Comparison of ENCODE assay signal across 16 cellular contexts in the genomic region with DNA sequence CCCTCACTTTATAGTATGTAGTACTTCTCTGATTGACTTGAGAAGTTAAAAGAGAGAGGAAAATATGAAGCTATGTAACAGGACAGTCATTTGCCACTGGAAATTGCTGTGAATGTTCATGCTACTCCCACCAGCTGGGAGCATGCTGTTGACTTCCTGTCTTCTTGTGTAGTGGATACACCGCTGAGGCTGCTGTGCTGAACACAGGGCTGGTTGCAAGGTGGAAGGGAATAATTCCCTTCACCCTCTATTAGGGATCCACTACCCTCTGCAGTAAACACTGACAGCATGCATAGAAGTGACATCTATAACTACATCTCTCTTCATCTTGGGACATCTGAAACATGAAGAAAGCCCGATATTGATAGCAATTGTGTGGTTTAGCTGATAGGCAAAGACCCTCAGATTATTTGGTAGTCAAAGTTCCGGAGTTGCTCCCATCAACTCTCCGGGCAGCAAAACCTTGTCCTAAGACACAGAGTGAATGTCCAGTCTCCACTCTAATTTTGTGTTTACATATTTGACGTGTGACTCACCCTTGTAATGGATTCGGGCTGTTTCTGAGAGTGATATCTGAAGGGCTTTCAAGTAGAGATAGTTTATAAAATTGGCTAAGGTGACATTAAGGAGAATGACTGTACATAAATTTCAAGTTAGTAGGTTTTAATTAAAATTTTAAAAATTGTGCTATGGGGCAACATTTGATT.
DNase-seq lines count a peak whose midpoint lies in the region; ATAC-seq and TF ChIP-seq lines count a peak whose summit lies in the region.
"Had no signal": no experiment of that assay in that cellular context is flagged by ENCODE, and none has a peak within 500 bp of the region (broad histone marks: within the 10 kb centered on the region; RNA-seq: fewer than 3 reads in every experiment).

No MANE protein-coding gene starts in this region.

- H3K27ac ChIP-seq in lung (ENCODE audit: low read depth in 1 of 2, low read length in 1 of 2): no peak overlapping the region
- H3K27ac ChIP-seq in effector memory CD4-positive, alpha-beta T cell (ENCODE audit: insufficient read depth, low read length, poor library complexity, severe bottlenecking): no peak overlapping the region
- H3K27ac ChIP-seq: sigmoid colon had no signal

- peak; percentile 70 for DNase-seq in AG20443 (ENCODE audit: low spot score)
- peak; percentile 23 for DNase-seq in HS-27A (ENCODE audit: low read depth)
- DNase-seq in cardiac fibroblast (ENCODE audit: low read depth in 2 of 2): peak; percentile 46 to 48
- no peak for DNase-seq in lung (ENCODE audit: low spot score)
- no peak for DNase-seq in activated CD4-positive, alpha-beta T cell treated with anti-CD3 and anti-CD28 coated beads, Interleukin-2, amount 50 U/mL, for 48 hours
- DNase-seq in effector memory CD4-positive, alpha-beta T cell: no peak
- DNase-seq in progenitor cell of endocrine pancreas (ENCODE audit: low spot score, unreplicated experiment): no peak
- no peak for DNase-seq in NCI-H1092 treated with DMSO at 0.1 percent for 48 hours (lab: John Stamatoyannopoulos, UW)
- DNase-seq: activated CD4-positive, alpha-beta memory T cell treated with anti-CD3 and anti-CD28 coated beads for 36 hours; activated naive CD4-positive, alpha-beta T cell treated with anti-CD3 and anti-CD28 coated beads, Interleukin-2, amount 50 U/mL, for 16 hours; Calu3; NCI-H146; NK-92 treated with Interleukin-12 subunit alpha and Interleukin-12 subunit beta, amount 100 ng/mL, for 24 hours; sigmoid colon; T-cell had no signal

- no peaks in the 10 kb centered on the region for H3K27me3 ChIP-seq in lung (ENCODE audit: control insufficient read depth, insufficient read depth)
- H3K27me3 ChIP-seq in effector memory CD4-positive, alpha-beta T cell (replicated peaks; ENCODE audit: control insufficient read depth, insufficient read depth, low read length, poor library complexity, severe bottlenecking): no peaks in the 10 kb centered on the region
- H3K27me3 ChIP-seq: sigmoid colon had no signal

- peaks cover 15% of the 10 kb centered on the region for H3K4me1 Mint-ChIP-seq in progenitor cell of endocrine pancreas (ENCODE audit: low read depth)
- H3K4me1 Mint-ChIP-seq: T-cell had no signal

- H3K4me3 ChIP-seq in cardiac fibroblast (replicated peaks in 1 of 2; ENCODE audit: low read depth in 2 of 2, low read length in 2 of 2): no peak overlapping the region
- no peak overlapping the region for H3K4me3 ChIP-seq in lung
- no peak overlapping the region for H3K4me3 ChIP-seq in effector memory CD4-positive, alpha-beta T cell (ENCODE audit: insufficient read depth, low read depth, low read length, poor library complexity, severe bottlenecking)
- H3K4me3 ChIP-seq: sigmoid colon had no signal

- H3K27ac Mint-ChIP-seq in progenitor cell of endocrine pancreas: no peak overlapping the region
- H3K27ac Mint-ChIP-seq: activated CD4-positive, alpha-beta memory T cell treated with anti-CD3 and anti-CD28 coated beads for 36 hours; dendritic cell treated with granulocyte-macrophage colony-stimulating factor and Interleukin-4, amounts not matched to agents 40 ng/mL and 50 ng/mL, for 4 days; T-cell had no signal

- H3K36me3 Mint-ChIP-seq in progenitor cell of endocrine pancreas (ENCODE audit: insufficient read depth): no peaks in the 10 kb centered on the region
- H3K36me3 Mint-ChIP-seq: activated CD4-positive, alpha-beta memory T cell treated with anti-CD3 and anti-CD28 coated beads for 36 hours; T-cell had no signal

- no peaks in the 10 kb centered on the region for H3K9me3 Mint-ChIP-seq in progenitor cell of endocrine pancreas (ENCODE audit: low read depth)
- H3K9me3 Mint-ChIP-seq: activated CD4-positive, alpha-beta memory T cell treated with anti-CD3 and anti-CD28 coated beads for 36 hours; dendritic cell treated with granulocyte-macrophage colony-stimulating factor and Interleukin-4, amounts not matched to agents 40 ng/mL and 50 ng/mL, for 4 days; T-cell had no signal

- peaks cover 0 to 5% of the 10 kb centered on the region in 2 donors for H3K9me3 ChIP-seq in lung (ENCODE audit: control insufficient read depth in 2 of 2, insufficient read depth in 1 of 2, low read length in 1 of 2)
- no peaks in the 10 kb centered on the region for H3K9me3 ChIP-seq in effector memory CD4-positive, alpha-beta T cell (ENCODE audit: control insufficient read depth, low read length)
- H3K9me3 ChIP-seq: sigmoid colon had no signal

- peak; percentile 74 for ATAC-seq in lung (ENCODE audit: insufficient read depth, low FRiP score)
- ATAC-seq: T-cell had no signal

- no peaks in the 10 kb centered on the region for H3K4me1 ChIP-seq in lung (ENCODE audit: control insufficient read depth in 2 of 2, insufficient read depth in 2 of 2, low read length in 2 of 2)
- H3K4me1 ChIP-seq in effector memory CD4-positive, alpha-beta T cell (ENCODE audit: control insufficient read depth, insufficient read depth, low read length, poor library complexity, severe bottlenecking): no peaks in the 10 kb centered on the region

- no peaks in the 10 kb centered on the region for H3K36me3 ChIP-seq in lung (ENCODE audit: control insufficient read depth in 2 of 2, insufficient read depth in 2 of 2, low read length in 2 of 2)
- no peaks in the 10 kb centered on the region for H3K36me3 ChIP-seq in effector memory CD4-positive, alpha-beta T cell (ENCODE audit: control insufficient read depth, insufficient read depth, low read length)
- H3K36me3 ChIP-seq: sigmoid colon had no signal

- H3K4me3 Mint-ChIP-seq in progenitor cell of endocrine pancreas (ENCODE audit: low read depth): no peak overlapping the region
- H3K4me3 Mint-ChIP-seq: activated CD4-positive, alpha-beta memory T cell treated with anti-CD3 and anti-CD28 coated beads for 36 hours; dendritic cell treated with granulocyte-macrophage colony-stimulating factor and Interleukin-4, amounts not matched to agents 40 ng/mL and 50 ng/mL, for 4 days; T-cell had no signal

- no peak for TF ChIP-seq CTCF in cardiac fibroblast (IDR thresholded peaks at IDR 0.05; ENCODE audit: low read depth, low read length)
- no peak for TF ChIP-seq CTCF in lung (IDR thresholded peaks at IDR 0.05; ENCODE audit: control extremely low read depth, extremely low read depth)
- TF ChIP-seq CTCF in progenitor cell of endocrine pancreas (IDR thresholded peaks at IDR 0.05; ENCODE audit: unreplicated experiment): no peak

- H3K27me3 Mint-ChIP-seq in progenitor cell of endocrine pancreas: peaks cover 10% of the 10 kb centered on the region

- WGBS in lung, 2 donors: 43 to 67% methylated on average over 6 of the region's 6 CpGs

Comparison
In these comparisons a context has a peak if more than half of its experiments do, and no peak if none do; other contexts are left out.
1. DNase-seq: peak in AG20443 (single experiment), HS-27A (single experiment) and cardiac fibroblast (2 of 2); none in lung (single experiment), activated CD4-positive, alpha-beta T cell treated with anti-CD3 and anti-CD28 coated beads, Interleukin-2, amount 50 U/mL, for 48 hours (0 of 2), effector memory CD4-positive, alpha-beta T cell (0 of 3), progenitor cell of endocrine pancreas (single experiment) and NCI-H1092 treated with DMSO at 0.1 percent for 48 hours (single experiment).